8 cellular contexts compared by ENCODE assay signal in the genomic region with DNA sequence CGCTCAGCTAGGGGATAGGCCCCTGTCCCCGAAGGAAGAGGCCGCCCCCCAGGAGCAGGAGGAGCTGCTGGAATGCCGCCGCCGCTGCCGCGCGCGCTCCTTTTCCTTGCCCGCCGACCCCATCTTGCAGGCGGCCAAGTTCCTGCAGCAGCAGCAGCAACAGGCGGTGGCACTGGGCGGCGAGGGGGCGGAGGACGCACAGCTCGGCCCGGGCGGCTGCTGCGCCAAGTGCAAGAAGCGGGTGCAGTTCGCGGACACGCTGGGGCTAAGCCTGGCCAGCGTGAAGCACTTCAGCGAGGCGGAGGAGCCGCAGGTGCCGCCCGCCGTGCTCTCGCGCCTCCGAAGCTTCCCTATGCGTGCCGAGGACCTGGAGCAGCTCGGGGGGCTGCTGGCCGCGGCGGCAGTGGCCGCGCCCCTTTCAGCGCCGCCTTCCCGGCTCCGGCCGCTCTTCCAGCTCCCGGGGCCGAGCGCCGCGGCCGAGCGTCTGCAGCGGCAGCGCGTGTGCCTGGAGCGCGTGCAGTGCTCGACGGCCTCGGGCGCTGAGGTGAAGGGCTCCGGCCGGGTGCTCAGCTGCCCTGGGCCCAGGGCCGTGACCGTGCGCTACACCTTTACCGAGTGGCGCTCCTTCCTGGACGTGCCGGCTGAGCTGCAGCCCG. TPM values are rescaled to one million over a fixed set of nuclear protein-coding genes. Genes with fewer than 3 reads are reported as not detected.
DNase-seq lines count a peak whose midpoint lies in the region; FAIRE-seq and TF ChIP-seq lines count a peak whose summit lies in the region.

No MANE protein-coding gene starts in this region.

- H3K9ac ChIP-seq in HUES64 (ENCODE audit: low read depth, low read length): peak overlapping the region; percentile 51; the same call in 1 of the 2 replicates
- H3K9ac ChIP-seq in smooth muscle cell (ENCODE audit: low read depth): no peak overlapping the region

- WGBS in HUES64: 4% methylated on average over 75 of the region's 75 CpGs
- WGBS in smooth muscle cell (ENCODE audit: low lambda C conversion rate): 2% methylated on average over 62 of the region's 75 CpGs

- TF ChIP-seq CTCF in smooth muscle cell (IDR thresholded peaks at IDR 0.05; ENCODE audit: borderline replicate concordance, insufficient read depth, poor library complexity, severe bottlenecking): no peak

- no peaks in the 10 kb centered on the region for H3K9me3 ChIP-seq in HUES64 (ENCODE audit: insufficient read depth, low read depth, low read length)
- no peaks in the 10 kb centered on the region for H3K9me3 ChIP-seq in smooth muscle cell (replicated peaks; ENCODE audit: low read depth)

- H3K27me3 Mint-ChIP-seq in activated naive CD8-positive, alpha-beta T cell treated with anti-CD3 and anti-CD28 coated beads for 36 hours: peaks cover 67% of the 10 kb centered on the region

- H3K27me3 ChIP-seq in HUES64 (ENCODE audit: insufficient read depth, low read length): peaks cover 71% of the 10 kb centered on the region
- H3K27me3 ChIP-seq in smooth muscle cell (ENCODE audit: low read depth): peaks cover 10% of the 10 kb centered on the region

- H3K27ac ChIP-seq in HUES64 (ENCODE audit: low read depth, low read length) (no peak overlapping the region), smooth muscle cell (ENCODE audit: low read depth) (no peak overlapping the region)

- no peak overlapping the region for H3K27ac Mint-ChIP-seq in activated naive CD8-positive, alpha-beta T cell treated with anti-CD3 and anti-CD28 coated beads for 36 hours

- H3K4me2 ChIP-seq in smooth muscle cell: peak overlapping the region; percentile 96

- peaks cover 6% of the 10 kb centered on the region for H3K4me1 Mint-ChIP-seq in activated naive CD8-positive, alpha-beta T cell treated with anti-CD3 and anti-CD28 coated beads for 36 hours

- peak overlapping the region; percentile 88 for H2AFZ ChIP-seq in smooth muscle cell (ENCODE audit: low read depth)

- H3K4me1 ChIP-seq in HUES64 (ENCODE audit: insufficient read depth, low read length): no peaks in the 10 kb centered on the region
- peaks cover 9% of the 10 kb centered on the region for H3K4me1 ChIP-seq in smooth muscle cell (ENCODE audit: low read depth)

- H3K36me3 ChIP-seq in HUES64 (ENCODE audit: insufficient read depth, low read length): no peaks in the 10 kb centered on the region
- no peaks in the 10 kb centered on the region for H3K36me3 ChIP-seq in smooth muscle cell (ENCODE audit: low read depth)

- no peak overlapping the region for H3K4me3 Mint-ChIP-seq in activated naive CD8-positive, alpha-beta T cell treated with anti-CD3 and anti-CD28 coated beads for 36 hours

- no peaks in the 10 kb centered on the region for H4K20me1 ChIP-seq in smooth muscle cell (ENCODE audit: low read depth)

- DNase-seq in NCI-H2029 (lab: John Stamatoyannopoulos, UW) (peak; percentile 47), NCI-H2029 treated with DMSO at 0.1 percent for 48 hours (lab: John Stamatoyannopoulos, UW) (no peak), smooth muscle cell (lab: John Stamatoyannopoulos, UW; ENCODE audit: unreplicated experiment) (peak; percentile 51), NCI-H187 treated with DMSO at 0.1 percent for 48 hours (lab: John Stamatoyannopoulos, UW) (no peak), H54 (ENCODE audit: insufficient read length, low spot score) (no peak)
- DNase-seq in activated naive CD8-positive, alpha-beta T cell treated with anti-CD3 and anti-CD28 coated beads for 36 hours: peak; percentile 27

- peaks cover 13% of the 10 kb centered on the region for H3F3A ChIP-seq in smooth muscle cell (ENCODE audit: low read depth)

- H3K79me2 ChIP-seq in smooth muscle cell (ENCODE audit: low read depth): no peaks in the 10 kb centered on the region

- TF ChIP-seq POLR2A in H54 (IDR thresholded peaks at IDR 0.05; ENCODE audit: low read depth, low read length): no peak

- H3K36me3 Mint-ChIP-seq in activated naive CD8-positive, alpha-beta T cell treated with anti-CD3 and anti-CD28 coated beads for 36 hours: no peaks in the 10 kb centered on the region

- H3K9me3 Mint-ChIP-seq in activated naive CD8-positive, alpha-beta T cell treated with anti-CD3 and anti-CD28 coated beads for 36 hours: no peaks in the 10 kb centered on the region

- no peak for FAIRE-seq in H54 (lab: Jason Lieb, UNC)

- H3K4me3 ChIP-seq in HUES64 (ENCODE audit: low read length) (peak overlapping the region; percentile 58), iPS-11a (ENCODE audit: low read depth, low read length) (peak overlapping the region; percentile 51), smooth muscle cell (peak overlapping the region; percentile 66)

RNA-seq across cellular contexts. Expression of a gene that starts 0.6 kb away (rescaled TPM):
- 0.10 TPM for polyA plus RNA-seq in HUES64 (2013, experiment 1 of 2)
- polyA plus RNA-seq in HUES64 (2013, experiment 2 of 2): 0.06 TPM
- under 1 TPM; 0.06 to 0.10 TPM for total RNA-seq in activated naive CD8-positive, alpha-beta T cell treated with anti-CD3 and anti-CD28 coated beads for 36 hours
- 0.63 and 1.4 TPM in 2 replicates for total RNA-seq in smooth muscle cell
- 1.4 and 1.8 TPM in 2 replicates for polyA plus RNA-seq in smooth muscle cell

Comparison
In these comparisons a context has a peak if more than half of its experiments do, and no peak if none do; other contexts are left out.
1. DNase-seq: peak in NCI-H2029 (single experiment), activated naive CD8-positive, alpha-beta T cell treated with anti-CD3 and anti-CD28 coated beads for 36 hours (single experiment) and smooth muscle cell (single experiment); none in NCI-H2029 treated with DMSO at 0.1 percent for 48 hours (single experiment), NCI-H187 treated with DMSO at 0.1 percent for 48 hours (single experiment) and H54 (single experiment).
2. Peak in every context shown above with its lines, with median percentiles within 50 percentile points of each other: H3K4me3 ChIP-seq.